8 cellular contexts compared by ENCODE assay signal in the genomic region with DNA sequence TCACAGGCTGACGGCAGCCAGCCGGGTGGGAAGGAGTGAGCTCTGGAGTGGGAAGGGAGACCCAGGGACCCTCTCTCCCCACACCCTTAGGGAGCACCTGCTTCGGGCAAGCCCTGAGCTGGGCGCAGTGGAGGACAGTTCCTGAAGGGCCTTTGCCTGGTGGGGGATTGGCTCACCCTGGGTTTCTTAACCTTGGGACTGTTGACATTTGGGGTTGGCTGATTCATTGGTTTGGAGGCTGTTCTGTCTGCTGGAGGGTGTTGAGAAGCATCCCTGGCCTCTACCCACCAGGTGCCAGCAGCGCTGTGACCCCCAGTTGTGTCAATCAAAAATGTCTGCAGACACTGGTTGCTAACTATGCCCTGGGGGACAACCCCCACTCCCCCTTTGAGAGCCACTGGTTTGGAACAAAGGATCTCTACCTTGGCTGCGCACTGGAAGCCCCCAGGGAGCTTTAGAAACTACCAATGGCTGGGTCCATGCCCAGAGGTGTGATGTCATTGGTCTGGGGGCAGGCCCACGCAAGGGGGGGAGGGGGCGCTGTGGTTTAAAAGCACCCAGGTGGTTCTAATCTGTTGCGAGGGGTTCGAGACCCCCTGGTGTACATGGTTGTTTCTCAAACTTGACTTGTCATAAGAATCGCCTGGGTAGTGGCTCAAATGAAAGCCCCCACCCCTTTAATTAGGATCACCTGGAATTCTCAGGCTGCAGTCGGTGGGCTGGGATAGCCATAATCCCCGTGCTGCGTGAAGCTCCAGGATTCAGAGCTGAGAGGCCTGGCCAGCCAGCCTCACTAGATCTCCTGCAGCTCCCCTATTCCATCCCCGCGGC.
DNase-seq lines count a peak whose midpoint lies in the region; ATAC-seq and TF ChIP-seq lines count a peak whose summit lies in the region.

No MANE protein-coding gene starts in this region.

- no peaks in the 10 kb centered on the region for H3K36me3 ChIP-seq in heart left ventricle
- no peaks in the 10 kb centered on the region for H3K36me3 ChIP-seq in SJCRH30
- H3K36me3 ChIP-seq in urinary bladder (ENCODE audit: insufficient read depth), result no peaks in the 10 kb centered on the region
- no peaks in the 10 kb centered on the region for H3K36me3 ChIP-seq in brain microvascular endothelial cell (replicated peaks)

- H3K9me3 ChIP-seq in heart left ventricle (no peaks in the 10 kb centered on the region), SJCRH30 (replicated peaks) (no peaks in the 10 kb centered on the region)

- TF ChIP-seq POLR2A in heart left ventricle (IDR thresholded peaks at IDR 0.05), result no peak

- H3K4me3 ChIP-seq in heart left ventricle, result peak overlapping the region in 9 of 12 donors; percentile 24 to 56 (median 37)
- H3K4me3 ChIP-seq in SJCRH30, result peak overlapping the region; percentile 46
- no peak overlapping the region for H3K4me3 ChIP-seq in urinary bladder (ENCODE audit: low read depth, low read length)
- H3K4me3 ChIP-seq in brain microvascular endothelial cell (ENCODE audit: low read depth, low read length), result no peak overlapping the region

- peaks cover 10 to 67% (median 43%) of the 10 kb centered on the region in 12 donors for H3K4me1 ChIP-seq in heart left ventricle
- H3K4me1 ChIP-seq in SJCRH30, result peaks cover 32% of the 10 kb centered on the region
- H3K4me1 ChIP-seq in urinary bladder (ENCODE audit: insufficient read depth), result peaks cover 4% of the 10 kb centered on the region

- TF ChIP-seq CTCF in heart left ventricle (IDR thresholded peaks at IDR 0.05) (no peak), brain microvascular endothelial cell (IDR thresholded peaks at IDR 0.05; ENCODE audit: low read depth, low read length, missing control alignments) (no peak)

- 38 to 43% (median 40%) methylated on average over 14 to 16 of the region's 16 CpGs for WGBS in heart left ventricle, 4 donors
- whole genome bisulfite sequencing in urinary bladder, result 55% methylated on average over 16 of the region's 16 CpGs

- H3K27ac ChIP-seq in heart left ventricle (peak overlapping the region in 10 of 12 donors; percentile 68 to 89 (median 81)), SJCRH30 (peak overlapping the region; percentile 44; the same call in 1 of the 2 replicates), urinary bladder (ENCODE audit: low read depth) (peak overlapping the region; percentile 27), brain microvascular endothelial cell (no peak overlapping the region)

- intact Hi-C loops in heart left ventricle (cut with DNase I) (no loop called here), cardiac septum (cut with DNase I) (loop anchor here (5.0 kb wide), 1 partner anchor 151 kb away; a partner anchor contains a TSS)

- ATAC-seq in heart left ventricle (peak in 1 of 4 donors; percentile 21), GM18520 (IDR thresholded peaks at IDR 0.05; ENCODE audit: unreplicated experiment) (no peak)

- DNase-seq in heart left ventricle (peak in 1 of 5 donors; percentile 45), cardiac septum (ENCODE audit: low spot score) (no peak), SJCRH30 (peak; percentile 65 to 69), kidney glomerular epithelial cell (lab: John Stamatoyannopoulos, UW) (peak; percentile 43), RKO (ENCODE audit: low spot score) (no peak), brain microvascular endothelial cell (no peak)

- H3K27me3 ChIP-seq in heart left ventricle (peaks cover 0 to 32% (median 0%) of the 10 kb centered on the region in 9 donors), SJCRH30 (no peaks in the 10 kb centered on the region), brain microvascular endothelial cell (replicated peaks) (peaks cover 24% of the 10 kb centered on the region)

- in situ Hi-C loops in brain microvascular endothelial cell (cut with HindIII; ENCODE audit: low pct_ligation_motif_present, low sequenced_read_pairs), result no loop called here

Comparison
In these comparisons a context has a peak if more than half of its experiments do, and no peak if none do; other contexts are left out.
1. DNase-seq: peak in SJCRH30 (2 of 2) and kidney glomerular epithelial cell (single experiment); none in cardiac septum (single experiment), RKO (single experiment) and brain microvascular endothelial cell (single experiment).
2. H3K4me3 ChIP-seq: peak in heart left ventricle (9 of 12) and SJCRH30 (single experiment); none in urinary bladder (single experiment) and brain microvascular endothelial cell (single experiment).